24 cellular contexts compared by ENCODE assay signal in the genomic region with DNA sequence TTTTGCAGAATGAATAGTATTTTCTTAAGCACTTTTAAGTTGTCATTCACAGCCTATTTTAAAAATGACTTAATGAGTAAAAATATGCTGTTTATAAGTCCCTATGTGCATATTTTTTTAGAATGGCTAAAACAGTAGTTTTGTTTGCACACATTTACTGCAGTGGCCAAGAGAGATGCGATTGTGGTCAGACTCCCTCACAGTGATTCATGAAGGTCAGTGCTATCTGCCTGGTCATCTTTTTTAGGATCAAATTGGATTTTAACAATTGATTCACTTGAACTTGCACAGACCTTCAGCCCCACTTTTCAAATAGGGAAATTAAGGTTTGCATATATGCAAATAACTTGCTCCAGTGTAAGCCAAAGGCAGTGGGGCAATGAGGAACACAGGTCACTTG.
DNase-seq lines count a peak whose midpoint lies in the region; TF ChIP-seq lines count a peak whose summit lies in the region.
"Had no signal": no experiment of that assay in that cellular context is flagged by ENCODE, and none has a peak within 500 bp of the region (broad histone marks: within the 10 kb centered on the region; RNA-seq: fewer than 3 reads in every experiment).

No MANE protein-coding gene starts in this region.

- no peaks in the 10 kb centered on the region for H3K9me3 ChIP-seq in osteoblast (ENCODE audit: low read depth, low read length)
- H3K9me3 ChIP-seq: gastroesophageal sphincter, suprapubic skin, vagina had no signal

- peaks cover 0 to 7% (median 4%) of the 10 kb centered on the region in 3 donors for H3K27me3 Mint-ChIP-seq in immature natural killer cell (ENCODE audit: low read depth in 3 of 3)

- H3K27ac Mint-ChIP-seq in immature natural killer cell: no peak overlapping the region
- H3K27ac Mint-ChIP-seq: activated CD4-positive, alpha-beta memory T cell treated with anti-CD3 and anti-CD28 coated beads, Interleukin-2, amount 10 ng/mL, durations not matched to agents 7 days and 5 days; CD4-positive, alpha-beta T cell; memory B cell; naive thymus-derived CD8-positive, alpha-beta T cell; stimulated activated effector memory CD8-positive, alpha-beta T cell treated with anti-CD3 and anti-CD28 coated beads, Interleukin-12 subunit alpha, Interleukin-12 subunit beta, amount 100 ng/mL, for 72 hours; T-helper 2 cell treated with Interferon-gamma antibody and Interleukin-4, amounts not matched to agents 5 μg/mL and 100 μg/mL, for 36 hours; WTC11 had no signal

- H3K27me3 ChIP-seq in osteoblast (ENCODE audit: insufficient read depth, low read length): no peaks in the 10 kb centered on the region
- H3K27me3 ChIP-seq: gastroesophageal sphincter, suprapubic skin, vagina had no signal

- peaks cover 0 to 6% (median 0%) of the 10 kb centered on the region in 6 donors for H3K9me3 Mint-ChIP-seq in immature natural killer cell
- H3K9me3 Mint-ChIP-seq: activated CD4-positive, alpha-beta memory T cell treated with anti-CD3 and anti-CD28 coated beads, Interleukin-2, amount 10 ng/mL, durations not matched to agents 7 days and 5 days; CD4-positive, alpha-beta T cell; central memory CD8-positive, alpha-beta T cell; memory B cell; naive thymus-derived CD8-positive, alpha-beta T cell; stimulated activated effector memory CD8-positive, alpha-beta T cell treated with anti-CD3 and anti-CD28 coated beads, Interleukin-12 subunit alpha, Interleukin-12 subunit beta, amount 100 ng/mL, for 72 hours; T-helper 2 cell treated with Interferon-gamma antibody and Interleukin-4, amounts not matched to agents 5 μg/mL and 100 μg/mL, for 36 hours; WTC11 had no signal

- H3K4me2 ChIP-seq in osteoblast (ENCODE audit: insufficient read depth, low read length): peak overlapping the region; percentile 5

- H3K4me1 Mint-ChIP-seq in immature natural killer cell: no peaks in the 10 kb centered on the region
- H3K4me1 Mint-ChIP-seq: activated CD4-positive, alpha-beta memory T cell treated with anti-CD3 and anti-CD28 coated beads, Interleukin-2, amount 10 ng/mL, durations not matched to agents 7 days and 5 days; central memory CD8-positive, alpha-beta T cell; memory B cell; naive thymus-derived CD8-positive, alpha-beta T cell; stimulated activated effector memory CD8-positive, alpha-beta T cell treated with anti-CD3 and anti-CD28 coated beads, Interleukin-12 subunit alpha, Interleukin-12 subunit beta, amount 100 ng/mL, for 72 hours had no signal

- H3K4me1 ChIP-seq in osteoblast (ENCODE audit: insufficient read depth, low read length): peaks cover 14% of the 10 kb centered on the region
- H3K4me1 ChIP-seq: gastroesophageal sphincter, suprapubic skin, vagina had no signal

- no peaks in the 10 kb centered on the region for H4K20me1 ChIP-seq in osteoblast (ENCODE audit: insufficient read depth, low read length)

- H3K79me2 ChIP-seq in osteoblast (ENCODE audit: insufficient read depth, low read length): no peaks in the 10 kb centered on the region

- no peaks in the 10 kb centered on the region for H3K36me3 Mint-ChIP-seq in immature natural killer cell
- H3K36me3 Mint-ChIP-seq: memory B cell; naive thymus-derived CD8-positive, alpha-beta T cell; stimulated activated effector memory CD8-positive, alpha-beta T cell treated with anti-CD3 and anti-CD28 coated beads, Interleukin-12 subunit alpha, Interleukin-12 subunit beta, amount 100 ng/mL, for 72 hours; WTC11 had no signal

- DNase-seq in GM03348 (ENCODE audit: low spot score): peak; percentile 27
- DNase-seq in M059J (ENCODE audit: low read depth): peak; percentile 73
- peak; percentile 52 for DNase-seq in choroid plexus epithelial cell (ENCODE audit: low read depth)
- peak; percentile 34 for DNase-seq in osteoblast (ENCODE audit: insufficient read length, low spot score, missing footprints)
- no peak for DNase-seq in immature natural killer cell
- DNase-seq in NCI-H446 (lab: John Stamatoyannopoulos, UW): no peak
- no peak for DNase-seq in OCI-M2 (lab: John Stamatoyannopoulos, UW; ENCODE audit: unreplicated experiment)
- no peak for DNase-seq in activated CD4-positive, CD25-positive, alpha-beta regulatory T cell treated with anti-CD3 and anti-CD28 coated beads, Interleukin-2, amount 50 U/mL, for 72 hours
- DNase-seq: activated CD4-positive, alpha-beta memory T cell treated with anti-CD3 and anti-CD28 coated beads, Interleukin-2, amount 10 ng/mL, durations not matched to agents 7 days and 5 days; activated naive CD4-positive, alpha-beta T cell treated with Interleukin-2 at 50 U/mL for 16 hours; anterior cingulate cortex; CD4-positive, alpha-beta T cell; DMS 273 treated with DMSO at 0.1 percent for 48 hours; naive thymus-derived CD8-positive, alpha-beta T cell; NCI-H1436; NCI-H2171 treated with DMSO at 0.1 percent for 48 hours had no signal

- no peak for TF ChIP-seq CTCF in choroid plexus epithelial cell (conservative IDR thresholded peaks at IDR 0.05; ENCODE audit: low read depth, low read length)
- no peak for TF ChIP-seq CTCF in osteoblast (IDR thresholded peaks at IDR 0.05; ENCODE audit: extremely low read depth, low read depth, low read length)

- H3K27ac ChIP-seq in osteoblast (ENCODE audit: low read depth, low read length): peak overlapping the region; percentile 51
- H3K27ac ChIP-seq: gastroesophageal sphincter, suprapubic skin, vagina had no signal

- no peak overlapping the region for H2AFZ ChIP-seq in osteoblast (ENCODE audit: low read length)

- H3K4me3 ChIP-seq in choroid plexus epithelial cell (ENCODE audit: low read depth, low read length) (no peak overlapping the region), osteoblast (ENCODE audit: insufficient read depth, low read length) (no peak overlapping the region)
- H3K4me3 ChIP-seq: gastroesophageal sphincter, suprapubic skin, vagina had no signal

- H3K36me3 ChIP-seq in osteoblast (ENCODE audit: insufficient read depth, low read length): no peaks in the 10 kb centered on the region
- H3K36me3 ChIP-seq: gastroesophageal sphincter, suprapubic skin, vagina had no signal

- H3K4me3 Mint-ChIP-seq in immature natural killer cell: no peak overlapping the region
- H3K4me3 Mint-ChIP-seq: activated CD4-positive, alpha-beta memory T cell treated with anti-CD3 and anti-CD28 coated beads, Interleukin-2, amount 10 ng/mL, durations not matched to agents 7 days and 5 days; CD4-positive, alpha-beta T cell; central memory CD8-positive, alpha-beta T cell; memory B cell; naive thymus-derived CD8-positive, alpha-beta T cell; stimulated activated effector memory CD8-positive, alpha-beta T cell treated with anti-CD3 and anti-CD28 coated beads, Interleukin-12 subunit alpha, Interleukin-12 subunit beta, amount 100 ng/mL, for 72 hours; T-helper 2 cell treated with Interferon-gamma antibody and Interleukin-4, amounts not matched to agents 5 μg/mL and 100 μg/mL, for 36 hours; WTC11 had no signal

Comparison
In these comparisons a context has a peak if more than half of its experiments do, and no peak if none do; other contexts are left out.
1. DNase-seq: peak in GM03348 (single experiment), M059J (single experiment), choroid plexus epithelial cell (single experiment) and osteoblast (single experiment); none in immature natural killer cell (0 of 3), NCI-H446 (0 of 2), OCI-M2 (single experiment) and activated CD4-positive, CD25-positive, alpha-beta regulatory T cell treated with anti-CD3 and anti-CD28 coated beads, Interleukin-2, amount 50 U/mL, for 72 hours (single experiment).